Comparison of ENCODE assay signal across 17 cellular contexts in the genomic region with DNA sequence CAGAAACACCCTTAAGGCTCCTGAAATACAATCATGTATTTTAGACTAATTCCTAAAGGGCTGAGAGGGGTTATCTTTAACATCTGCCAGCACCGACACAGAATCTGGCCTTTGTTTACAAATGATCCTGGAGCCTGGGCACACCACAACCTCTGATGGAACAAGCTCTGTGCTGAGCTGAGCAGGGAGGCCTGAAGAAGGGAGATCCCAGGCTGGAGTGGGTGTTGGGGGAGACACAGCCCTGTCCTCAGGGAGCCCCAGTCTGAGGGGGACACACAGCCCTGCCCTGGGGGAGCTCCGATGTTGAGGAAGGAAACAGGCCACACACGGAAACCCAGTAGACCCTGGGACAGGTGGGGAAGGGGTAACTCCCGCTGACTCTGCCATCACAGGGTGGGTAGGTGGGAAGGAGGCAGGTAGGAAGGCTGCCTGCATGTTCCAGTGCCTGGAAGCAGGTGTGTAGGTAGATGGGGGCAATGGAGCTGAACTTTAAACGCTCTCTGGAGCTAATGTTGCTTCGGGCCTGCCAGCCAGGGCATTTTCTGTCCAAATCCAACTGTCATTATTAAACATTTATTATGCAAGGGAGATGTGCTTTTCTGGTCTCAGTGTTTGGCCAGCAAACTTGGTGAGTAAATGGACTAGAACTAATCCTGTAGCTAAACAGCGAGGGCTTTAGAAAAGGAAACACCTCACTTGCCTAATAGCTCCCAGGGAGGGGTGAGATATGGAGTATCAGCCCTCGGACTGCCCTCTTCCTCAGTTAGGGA.
A peak's percentile ranks its signal among the peaks of the same experiment; 100 is the strongest.
DNase-seq lines count a peak whose midpoint lies in the region; ATAC-seq and TF ChIP-seq lines count a peak whose summit lies in the region.
"Had no signal": no experiment of that assay in that cellular context is flagged by ENCODE, and none has a peak within 500 bp of the region (broad histone marks: within the 10 kb centered on the region; RNA-seq: fewer than 3 reads in every experiment).

No MANE protein-coding gene starts in this region.

- no peak for ATAC-seq in central memory CD8-positive, alpha-beta T cell (replicated peaks; ENCODE audit: extremely low read depth, poor library complexity, severe bottlenecking)
- ATAC-seq in mucosa of descending colon (peak; percentile 60), T-helper 17 cell (no peak)
- ATAC-seq: activated CD8-positive, alpha-beta T cell treated with anti-CD3 and anti-CD28 coated beads, Interleukin-2, amount 10 ng/mL, durations not matched to agents 7 days and 5 days; effector memory CD8-positive, alpha-beta T cell had no signal

- H3K36me3 ChIP-seq in mucosa of descending colon (ENCODE audit: low read depth) (no peaks in the 10 kb centered on the region), uterus (no peaks in the 10 kb centered on the region)
- H3K36me3 ChIP-seq: breast epithelium, heart right ventricle, tibial artery had no signal

- peak; percentile 7 for DNase-seq in SKM-1 treated with dmso at 0.1 percent for 144 hours (lab: John Stamatoyannopoulos, UW; ENCODE audit: unreplicated experiment)
- no peak for DNase-seq in SKM-1 (lab: John Stamatoyannopoulos, UW; ENCODE audit: unreplicated experiment)
- no peak for DNase-seq in central memory CD8-positive, alpha-beta T cell (ENCODE audit: low spot score in 2 of 2)
- DNase-seq in mucosa of descending colon: no peak
- no peak for DNase-seq in uterus
- no peak for DNase-seq in T-helper 17 cell
- DNase-seq in posterior vena cava (ENCODE audit: low spot score): no peak
- DNase-seq in UCSD-AML1 (lab: John Stamatoyannopoulos, UW; ENCODE audit: unreplicated experiment): no peak
- DNase-seq: ACHN; activated CD8-positive, alpha-beta T cell treated with anti-CD3 and anti-CD28 coated beads, Interleukin-2, amount 10 ng/mL, durations not matched to agents 7 days and 5 days; activated naive CD4-positive, alpha-beta T cell treated with Interleukin-2 at 50 U/mL for 16 hours; effector memory CD8-positive, alpha-beta T cell; heart right ventricle; NCI-H774; SHP77; tibial artery had no signal

- intact Hi-C loops in mucosa of descending colon (cut with DNase I, micrococcal nuclease): no loop called here
- intact Hi-C loops in uterus (cut with DNase I; ENCODE audit: low total_unique reads): no loop called here
- intact Hi-C loops in posterior vena cava (cut with DNase I): no loop called here

- H3K4me1 Mint-ChIP-seq in central memory CD8-positive, alpha-beta T cell: no peaks in the 10 kb centered on the region
- no peaks in the 10 kb centered on the region for H3K4me1 Mint-ChIP-seq in T-helper 17 cell

- H3K27me3 Mint-ChIP-seq in central memory CD8-positive, alpha-beta T cell: peaks cover 11% of the 10 kb centered on the region
- peaks cover 12% of the 10 kb centered on the region for H3K27me3 Mint-ChIP-seq in T-helper 17 cell

- TF ChIP-seq CTCF in mucosa of descending colon (IDR thresholded peaks at IDR 0.05) (no peak), uterus (IDR thresholded peaks at IDR 0.05) (no peak)

- H3K9me3 ChIP-seq in mucosa of descending colon (no peaks in the 10 kb centered on the region), uterus (no peaks in the 10 kb centered on the region), T-helper 17 cell (ENCODE audit: control insufficient read depth, low read length, poor library complexity, severe bottlenecking) (no peaks in the 10 kb centered on the region)
- H3K9me3 ChIP-seq: breast epithelium, tibial artery had no signal

- H3K27ac ChIP-seq in uterus: peak overlapping the region; percentile 52 to 69
- H3K27ac ChIP-seq: breast epithelium, heart right ventricle, tibial artery had no signal

- no peaks in the 10 kb centered on the region for H3K4me1 ChIP-seq in mucosa of descending colon (ENCODE audit: low read depth)
- H3K4me1 ChIP-seq in uterus: no peaks in the 10 kb centered on the region
- H3K4me1 ChIP-seq: breast epithelium, tibial artery had no signal

- no peaks in the 10 kb centered on the region for H3K27me3 ChIP-seq in uterus
- H3K27me3 ChIP-seq: breast epithelium, heart right ventricle, tibial artery had no signal

- H3K9me3 Mint-ChIP-seq in central memory CD8-positive, alpha-beta T cell: no peaks in the 10 kb centered on the region
- H3K9me3 Mint-ChIP-seq: effector memory CD8-positive, alpha-beta T cell had no signal

- TF ChIP-seq POLR2A in uterus (IDR thresholded peaks at IDR 0.05): no peak

- H3K36me3 Mint-ChIP-seq in central memory CD8-positive, alpha-beta T cell (ENCODE audit: insufficient read depth): no peaks in the 10 kb centered on the region
- H3K36me3 Mint-ChIP-seq in T-helper 17 cell (ENCODE audit: low read depth): no peaks in the 10 kb centered on the region

- H3K4me3 ChIP-seq in mucosa of descending colon (no peak overlapping the region), uterus (no peak overlapping the region)
- H3K4me3 ChIP-seq: breast epithelium, heart right ventricle, tibial artery had no signal

- H3K4me3 Mint-ChIP-seq in central memory CD8-positive, alpha-beta T cell: no peak overlapping the region
- no peak overlapping the region for H3K4me3 Mint-ChIP-seq in T-helper 17 cell
- H3K4me3 Mint-ChIP-seq: activated CD8-positive, alpha-beta T cell treated with anti-CD3 and anti-CD28 coated beads, Interleukin-2, amount 10 ng/mL, durations not matched to agents 7 days and 5 days; effector memory CD8-positive, alpha-beta T cell had no signal

- peak overlapping the region; percentile 36 for H3K27ac Mint-ChIP-seq in central memory CD8-positive, alpha-beta T cell (ENCODE audit: low read depth)
- H3K27ac Mint-ChIP-seq in T-helper 17 cell: no peak overlapping the region
- H3K27ac Mint-ChIP-seq: activated CD8-positive, alpha-beta T cell treated with anti-CD3 and anti-CD28 coated beads, Interleukin-2, amount 10 ng/mL, durations not matched to agents 7 days and 5 days; effector memory CD8-positive, alpha-beta T cell had no signal
